1 cellular context compared by ENCODE assay signal in genomic region chr11:128757886-128758612, GRCh38.
TF ChIP-seq lines count a peak whose summit lies in the region.

No MANE protein-coding gene starts in this region.

TF ChIP-seq in GM23338, 12 proteins besides CTCF, POLR2A, EP300 and RAD21 (continued from another document):
- no peak for TF ChIP-seq REST (IDR thresholded peaks at IDR 0.05; ENCODE audit: unreplicated experiment)
